8 cellular contexts compared by ENCODE assay signal in the genomic region with DNA sequence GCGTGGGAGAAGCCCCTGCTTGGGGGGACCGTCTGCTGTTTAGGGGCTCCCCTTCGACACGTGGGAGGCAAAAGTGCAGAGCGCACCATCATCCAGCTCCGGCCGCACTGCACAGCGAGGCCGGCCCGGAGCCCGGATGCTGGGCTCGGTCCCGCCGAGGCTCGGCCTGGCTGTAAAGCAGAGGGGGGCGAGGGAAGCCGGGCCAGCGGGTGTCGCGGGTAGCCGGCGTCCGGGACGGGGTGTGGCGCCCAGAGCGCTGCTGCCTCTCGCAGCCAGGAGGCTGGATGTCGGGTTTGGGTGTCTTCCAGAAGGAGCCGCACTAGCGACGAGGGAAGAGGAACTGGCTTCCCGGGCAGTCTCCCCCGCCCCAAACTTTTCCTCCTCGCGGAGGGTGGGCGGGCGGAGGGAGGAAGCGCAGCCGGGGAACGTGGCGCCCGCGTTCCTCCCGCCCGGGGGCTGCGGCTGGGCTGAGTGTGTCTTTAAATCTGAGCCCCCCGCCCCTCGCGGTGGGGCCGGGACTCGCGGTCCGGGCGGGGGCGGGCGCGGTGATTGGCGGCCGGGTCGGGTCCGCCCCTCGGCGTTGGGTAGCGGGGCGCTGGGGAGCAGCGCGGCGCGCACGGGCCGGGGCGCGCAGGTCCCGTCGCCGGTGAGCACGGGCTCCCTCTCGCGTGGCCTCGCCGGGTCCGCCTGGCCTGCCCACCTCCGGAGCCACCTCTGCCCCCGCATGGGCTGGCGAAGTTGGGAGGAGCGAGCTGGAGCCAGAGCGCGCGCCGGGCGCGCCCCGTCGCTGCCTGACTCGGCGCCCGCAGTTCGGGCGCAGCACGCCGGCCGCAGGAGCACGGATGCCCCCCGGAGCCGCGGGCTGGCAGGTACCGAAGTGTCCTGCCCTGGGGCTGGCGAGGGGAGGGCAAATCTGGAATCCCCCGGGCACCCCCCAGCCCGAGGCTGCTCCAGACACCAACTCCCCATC. TPM values are rescaled to one million over a fixed set of nuclear protein-coding genes. Genes with fewer than 3 reads are reported as not detected.
DNase-seq lines count a peak whose midpoint lies in the region; ATAC-seq and TF ChIP-seq lines count a peak whose summit lies in the region.

A gene (plus strand): TSS at position 577 of the 970 bp plus-strand sequence. CDS start 47,185 bp downstream, outside the sequence.

- peaks cover 42% of the 10 kb centered on the region for H3K4me1 Mint-ChIP-seq in activated naive CD8-positive, alpha-beta T cell (ENCODE audit: low read depth)
- no peaks in the 10 kb centered on the region for H3K4me1 Mint-ChIP-seq in HFFc6 (ENCODE audit: low read depth)

- no peaks in the 10 kb centered on the region for H3K9me3 Mint-ChIP-seq in activated naive CD8-positive, alpha-beta T cell (ENCODE audit: low read depth)
- H3K9me3 Mint-ChIP-seq in HFFc6, result no peaks in the 10 kb centered on the region

- peak; percentile 57 for DNase-seq in BE2C
- peak; percentile 80 for DNase-seq in GM20000 (ENCODE audit: low spot score)
- DNase-seq in Peyer's patch, result peak in 2 of 3 donors; percentile 61 to 68
- peak; percentile 81 to 89 for DNase-seq in heart right ventricle
- peak; percentile 61 for DNase-seq in pons (ENCODE audit: low spot score)
- no peak for DNase-seq in HFFc6
- no peak for DNase-seq in OCI-M2 (lab: John Stamatoyannopoulos, UW; ENCODE audit: unreplicated experiment)

- peak within 1 kb of the TSS; percentile 83 for H3K27ac Mint-ChIP-seq in activated naive CD8-positive, alpha-beta T cell
- H3K27ac Mint-ChIP-seq in HFFc6, result no peak within 1 kb of the TSS

- peak; percentile 48 to 81 (median 72) for ATAC-seq in heart right ventricle

- H3K4me3 ChIP-seq in BE2C (ENCODE audit: low read depth, low read length) (peak within 1 kb of the TSS; percentile 50), Peyer's patch (peak within 1 kb of the TSS; percentile 54 to 77 (median 64)), heart right ventricle (peak within 1 kb of the TSS; percentile 40 to 77 (median 64))

- H3K4me1 ChIP-seq in BE2C (no peaks in the 10 kb centered on the region; the same call in 1 of the 2 replicates), Peyer's patch (peaks cover 0 to 54% (median 27%) of the 10 kb centered on the region in 4 donors), heart right ventricle (peaks cover 38 to 65% (median 55%) of the 10 kb centered on the region in 9 donors)

- peak within 1 kb of the TSS; percentile 40 to 75 (median 58) for H3K27ac ChIP-seq in Peyer's patch
- H3K27ac ChIP-seq in heart right ventricle, result peak within 1 kb of the TSS; percentile 34 to 91 (median 82)

- H3K9me3 ChIP-seq in BE2C, result no peaks in the 10 kb centered on the region
- H3K9me3 ChIP-seq in Peyer's patch, result no peaks in the 10 kb centered on the region
- H3K9me3 ChIP-seq in heart right ventricle, result no peaks in the 10 kb centered on the region

- H3K27me3 ChIP-seq in BE2C (no peaks in the 10 kb centered on the region; the same call in none of the 2 replicates), Peyer's patch (no peaks in the 10 kb centered on the region), heart right ventricle (peaks cover 0 to 32% (median 0%) of the 10 kb centered on the region in 7 donors)

- intact Hi-C loops in heart right ventricle (cut with DNase I), result loop anchor here in 1 of 10 donors (5.0 kb wide), 1 partner anchor 34 kb away; no protein-coding TSS in a partner anchor

- H3K36me3 ChIP-seq in BE2C (no peaks in the 10 kb centered on the region), Peyer's patch (no peaks in the 10 kb centered on the region), heart right ventricle (no peaks in the 10 kb centered on the region)

- TF ChIP-seq CTCF in BE2C (IDR thresholded peaks at IDR 0.05; ENCODE audit: low read depth, low read length), result no peak
- TF ChIP-seq CTCF in GM20000 (IDR thresholded peaks at IDR 0.05; ENCODE audit: extremely low read depth, missing control alignments), result no peak
- TF ChIP-seq CTCF in Peyer's patch (IDR thresholded peaks at IDR 0.05), result peak in 4 of 6 experiments; percentile 1 to 29 (median 28)
- peak; percentile 20 to 67 (median 27) for TF ChIP-seq CTCF in heart right ventricle (IDR thresholded peaks at IDR 0.05)
- no peak for TF ChIP-seq CTCF in HFFc6 (IDR thresholded peaks at IDR 0.05)

- WGBS in heart right ventricle, 2 donors, result 1 to 2% methylated on average over 88 to 110 of the region's 110 CpGs

- peaks cover 1% of the 10 kb centered on the region for H3K27me3 Mint-ChIP-seq in activated naive CD8-positive, alpha-beta T cell
- H3K27me3 Mint-ChIP-seq in HFFc6 (ENCODE audit: insufficient read depth), result peaks cover 72% of the 10 kb centered on the region

- no peaks in the 10 kb centered on the region for H3K36me3 Mint-ChIP-seq in activated naive CD8-positive, alpha-beta T cell
- no peaks in the 10 kb centered on the region for H3K36me3 Mint-ChIP-seq in HFFc6 (ENCODE audit: low read depth)

- H3K4me3 Mint-ChIP-seq in activated naive CD8-positive, alpha-beta T cell, result peak within 1 kb of the TSS; percentile 81
- H3K4me3 Mint-ChIP-seq in HFFc6, result no peak within 1 kb of the TSS

- TF ChIP-seq POLR2A in Peyer's patch (IDR thresholded peaks at IDR 0.05), result no peak

RNA-seq across cellular contexts. Expression of the gene that starts here (rescaled TPM):
- 10.1 TPM for polyA plus RNA-seq in BE2C (2012; ENCODE audit: insufficient read depth, insufficient read length, low read depth)
- total RNA-seq in Peyer's patch (10 to 100 TPM in 1 of 4 donors, 1 to 10 TPM in 3; 1.2 to 15.7 (median 3.6) TPM), heart right ventricle (10 to 100 TPM in 1 of 10 donors, 1 to 10 TPM in 9; 4.8 to 10.3 (median 6.1) TPM)
- 1 to 10 TPM; 4.1 to 5.6 TPM for polyA plus RNA-seq in heart right ventricle
- not detected for total RNA-seq in HFFc6 (2021; fragmentation: NEBNext Ultra II Directional; extraction: Animal tissue kit (Norgen Biotek cat#: 25700))

Comparison
In these comparisons a context has a peak if more than half of its experiments do, and no peak if none do; other contexts are left out.
1. DNase-seq: peak in BE2C (single experiment), GM20000 (single experiment), Peyer's patch (2 of 3), heart right ventricle (2 of 2) and pons (single experiment); none in HFFc6 (single experiment) and OCI-M2 (single experiment).
2. CTCF ChIP-seq: peak in Peyer's patch (4 of 6) and heart right ventricle (9 of 9); none in BE2C (single experiment), GM20000 (single experiment) and HFFc6 (single experiment).
3. Peak in every context shown above with its lines, with median percentiles within 50 percentile points of each other: H3K4me3 ChIP-seq.